ENCODE assay signal across 21 cellular contexts in genomic region chr10:24096281-24096680, GRCh38.
"Had no signal": no experiment of that assay in that cellular context is flagged by ENCODE, and none has a peak within 500 bp of the region (broad histone marks: within the 10 kb centered on the region; RNA-seq: fewer than 3 reads in every experiment).

No MANE protein-coding gene starts in this region.

- H3K4me1 Mint-ChIP-seq: memory B cell; naive B cell; stimulated activated memory B cell treated with anti-CD40 and anti-IgM and Interleukin-4, amounts not matched to agents 10 μg/mL and 1 μg/mL and 100 μg/mL, for 72 hours had no signal

- ATAC-seq: gastroesophageal sphincter; left cardiac atrium; lower lobe of right lung; sciatic nerve; stimulated activated memory B cell treated with anti-CD40 and anti-IgM and Interleukin-4, amounts not matched to agents 10 μg/mL and 1 μg/mL and 100 μg/mL, for 72 hours; upper lobe of right lung had no signal

- H3K27me3 Mint-ChIP-seq: memory B cell; stimulated activated memory B cell treated with anti-CD40 and anti-IgM and Interleukin-4, amounts not matched to agents 10 μg/mL and 1 μg/mL and 100 μg/mL, for 72 hours had no signal

- H3K36me3 Mint-ChIP-seq: stimulated activated memory B cell treated with anti-CD40 and anti-IgM and Interleukin-4, amounts not matched to agents 10 μg/mL and 1 μg/mL and 100 μg/mL, for 72 hours had no signal

- H3K27ac Mint-ChIP-seq: memory B cell; stimulated activated memory B cell treated with anti-CD40 and anti-IgM and Interleukin-4, amounts not matched to agents 10 μg/mL and 1 μg/mL and 100 μg/mL, for 72 hours; stimulated activated naive CD8-positive, alpha-beta T cell treated with anti-CD3 and anti-CD28 coated beads, Interleukin-15, Interleukin-2, amounts not matched to agents 100 ng/mL and 50 ng/mL, for 24 hours had no signal

- DNase-seq: esophagus squamous epithelium; foreskin fibroblast; glutamatergic neuron; kidney; left cardiac atrium; left ventricle myocardium inferior; lower lobe of right lung; naive B cell; posterior cingulate gyrus; spleen; stimulated activated CD4-positive, alpha-beta T cell treated with anti-CD3 and anti-CD28 coated beads, Interleukin-15, amount 100 ng/mL, for 24 hours; stimulated activated CD4-positive, alpha-beta T cell treated with anti-CD3 and anti-CD28 coated beads, Interleukin-1b, Interleukin-23, amount 100 ng/mL, for 48 hours; stimulated activated CD4-positive, alpha-beta T cell treated with anti-CD3 and anti-CD28 coated beads, Interleukin-4, amount 100 ng/mL, for 24 hours; upper lobe of right lung had no signal

- H3K27me3 ChIP-seq: esophagus squamous epithelium, gastroesophageal sphincter, spleen, tibial nerve, upper lobe of right lung, vagina had no signal

- H3K4me3 Mint-ChIP-seq: memory B cell; naive B cell; stimulated activated memory B cell treated with anti-CD40 and anti-IgM and Interleukin-4, amounts not matched to agents 10 μg/mL and 1 μg/mL and 100 μg/mL, for 72 hours; stimulated activated naive CD8-positive, alpha-beta T cell treated with anti-CD3 and anti-CD28 coated beads, Interleukin-15, Interleukin-2, amounts not matched to agents 100 ng/mL and 50 ng/mL, for 24 hours had no signal

- H3K4me1 ChIP-seq: esophagus squamous epithelium, gastroesophageal sphincter, lower lobe of right lung, spleen, upper lobe of right lung, vagina had no signal

- H3K27ac ChIP-seq: esophagus squamous epithelium, gastroesophageal sphincter, left ventricle myocardium inferior, lower lobe of right lung, spleen, tibial nerve, upper lobe of right lung, vagina had no signal

- H3K36me3 ChIP-seq: esophagus squamous epithelium, gastroesophageal sphincter, left ventricle myocardium inferior, lower lobe of right lung, spleen, tibial nerve, upper lobe of right lung, vagina had no signal

- H3K4me3 ChIP-seq: esophagus squamous epithelium, gastroesophageal sphincter, left ventricle myocardium inferior, lower lobe of right lung, spleen, tibial nerve, upper lobe of right lung, vagina had no signal

- H3K9me3 ChIP-seq: esophagus squamous epithelium, gastroesophageal sphincter, left ventricle myocardium inferior, lower lobe of right lung, tibial nerve, upper lobe of right lung, vagina had no signal

- FAIRE-seq: kidney had no signal
